In the genomic region with DNA sequence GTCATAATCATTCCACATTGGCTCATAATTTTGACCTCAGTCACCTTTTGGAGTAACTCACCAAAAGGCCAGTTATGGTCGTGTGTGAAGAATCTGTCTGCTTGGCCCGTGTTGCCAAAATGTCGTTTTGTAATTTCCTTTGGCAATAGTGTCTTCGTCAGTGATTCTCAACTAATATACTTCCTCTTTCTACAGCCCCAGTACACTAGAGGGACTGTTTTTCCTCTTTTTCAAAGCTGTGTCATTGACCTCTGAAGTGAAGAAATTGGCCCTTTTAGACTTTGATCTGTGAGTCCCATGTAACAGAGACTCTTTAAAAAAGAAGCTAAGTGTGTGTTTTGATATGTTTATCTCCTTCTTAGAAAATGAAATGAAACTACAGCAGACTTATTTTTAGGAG, we compare ENCODE assay signal across 8 cellular contexts. TPM values are rescaled to one million over a fixed set of nuclear protein-coding genes. Genes with fewer than 3 reads are reported as not detected.
DNase-seq lines count a peak whose midpoint lies in the region; ATAC-seq and TF ChIP-seq lines count a peak whose summit lies in the region.

No MANE protein-coding gene starts in this region.

- peaks cover 51% of the 10 kb centered on the region for H3K4me1 Mint-ChIP-seq in activated CD4-positive, alpha-beta T cell treated with anti-CD3 and anti-CD28 coated beads, Interleukin-2, amount 10 ng/mL, durations not matched to agents 7 days and 5 days
- peaks cover 41% of the 10 kb centered on the region for H3K4me1 Mint-ChIP-seq in activated CD4-positive, alpha-beta T cell treated with anti-CD3 and anti-CD28 coated beads, Interleukin-2, amount 10 ng/mL, durations not matched to agents 24 days and 14 days
- H3K4me1 Mint-ChIP-seq in effector memory CD8-positive, alpha-beta T cell (ENCODE audit: low read depth in 2 of 2), result peaks cover 59 to 60% of the 10 kb centered on the region in 2 donors
- peaks cover 67 to 75% of the 10 kb centered on the region in 2 donors for H3K4me1 Mint-ChIP-seq in natural killer cell treated with Interleukin-12 subunit alpha and Interleukin-12 subunit beta and Interleukin-15 and Interleukin-18, amount 100 ng/mL, for 72 hours (ENCODE audit: low read depth in 2 of 2)

- H3K4me3 Mint-ChIP-seq in activated CD4-positive, alpha-beta T cell treated with anti-CD3 and anti-CD28 coated beads, Interleukin-2, amount 10 ng/mL, durations not matched to agents 7 days and 5 days, result no peak overlapping the region
- no peak overlapping the region for H3K4me3 Mint-ChIP-seq in activated CD4-positive, alpha-beta T cell treated with anti-CD3 and anti-CD28 coated beads, Interleukin-2, amount 10 ng/mL, durations not matched to agents 24 days and 14 days
- H3K4me3 Mint-ChIP-seq in effector memory CD8-positive, alpha-beta T cell, result peak overlapping the region; percentile 36 to 57
- peak overlapping the region; percentile 70 for H3K4me3 Mint-ChIP-seq in natural killer cell treated with Interleukin-12 subunit alpha and Interleukin-12 subunit beta and Interleukin-15 and Interleukin-18, amount 100 ng/mL, for 72 hours

- H3K9me3 ChIP-seq in OCI-LY1 (ENCODE audit: low read length), result no peaks in the 10 kb centered on the region

- peaks cover 33% of the 10 kb centered on the region for H3K4me1 ChIP-seq in OCI-LY1 (ENCODE audit: insufficient read depth, low read length, severe bottlenecking)

- CTCF ChIA-PET in activated CD4-positive, alpha-beta T cell treated with anti-CD3 and anti-CD28 coated beads, Interleukin-2, amount 10 ng/mL, durations not matched to agents 7 days and 5 days (lab: Charles Lee), result interaction anchor here (1.0 kb wide), 1 partner anchor 22 kb away, joined by 3 read pairs; no protein-coding TSS in a partner anchor

- no peaks in the 10 kb centered on the region for H3K79me2 ChIP-seq in OCI-LY1 (ENCODE audit: insufficient read depth, low read length)

- H3K27me3 Mint-ChIP-seq in activated CD4-positive, alpha-beta T cell treated with anti-CD3 and anti-CD28 coated beads, Interleukin-2, amount 10 ng/mL, durations not matched to agents 7 days and 5 days, result peaks cover 17% of the 10 kb centered on the region
- H3K27me3 Mint-ChIP-seq in activated CD4-positive, alpha-beta T cell treated with anti-CD3 and anti-CD28 coated beads, Interleukin-2, amount 10 ng/mL, durations not matched to agents 24 days and 14 days, result peaks cover 34% of the 10 kb centered on the region
- H3K27me3 Mint-ChIP-seq in effector memory CD8-positive, alpha-beta T cell, result no peaks in the 10 kb centered on the region
- H3K27me3 Mint-ChIP-seq in natural killer cell treated with Interleukin-12 subunit alpha and Interleukin-12 subunit beta and Interleukin-15 and Interleukin-18, amount 100 ng/mL, for 72 hours, result no peaks in the 10 kb centered on the region

- peak; percentile 30; the same call in 1 of the 2 replicates for TF ChIP-seq CTCF in OCI-LY1 (IDR thresholded peaks at IDR 0.05; ENCODE audit: low read length)

- no peaks in the 10 kb centered on the region for H3K27me3 ChIP-seq in OCI-LY1 (ENCODE audit: insufficient read depth, low read length)

- H3K4me2 ChIP-seq in OCI-LY1 (ENCODE audit: low read length), result peak overlapping the region; percentile 10

- POLR2A ChIA-PET in activated CD4-positive, alpha-beta T cell treated with anti-CD3 and anti-CD28 coated beads, Interleukin-2, amount 10 ng/mL, durations not matched to agents 7 days and 5 days (lab: Charles Lee), result no interaction called here

- intact Hi-C loops in activated CD4-positive, alpha-beta T cell treated with anti-CD3 and anti-CD28 coated beads, Interleukin-2, amount 10 ng/mL, durations not matched to agents 24 days and 14 days (cut with micrococcal nuclease), result loop anchor here (2.0 kb wide), 1 partner anchor 65 kb away; no protein-coding TSS in a partner anchor

- no peak for DNase-seq in activated CD4-positive, alpha-beta T cell treated with anti-CD3 and anti-CD28 coated beads, Interleukin-2, amount 10 ng/mL, durations not matched to agents 7 days and 5 days
- DNase-seq in activated CD4-positive, alpha-beta T cell treated with anti-CD3 and anti-CD28 coated beads, Interleukin-2, amount 10 ng/mL, durations not matched to agents 24 days and 14 days, result no peak
- no peak for DNase-seq in effector memory CD8-positive, alpha-beta T cell
- DNase-seq in natural killer cell treated with Interleukin-12 subunit alpha and Interleukin-12 subunit beta and Interleukin-15 and Interleukin-18, amount 100 ng/mL, for 72 hours (ENCODE audit: low spot score), result peak; percentile 63
- DNase-seq in T-helper 1 cell (no peak), DMS114 treated with DMSO at 0.1 percent for 48 hours (lab: John Stamatoyannopoulos, UW; ENCODE audit: unreplicated experiment) (no peak), HPDE6-E6E7 (ENCODE audit: extremely low spot score) (no peak)

- no peak overlapping the region for H3K4me3 ChIP-seq in OCI-LY1 (ENCODE audit: low read depth, low read length, poor library complexity, severe bottlenecking)

- peaks cover 50% of the 10 kb centered on the region for H3K36me3 Mint-ChIP-seq in activated CD4-positive, alpha-beta T cell treated with anti-CD3 and anti-CD28 coated beads, Interleukin-2, amount 10 ng/mL, durations not matched to agents 7 days and 5 days (ENCODE audit: low read depth)
- peaks cover 34% of the 10 kb centered on the region for H3K36me3 Mint-ChIP-seq in activated CD4-positive, alpha-beta T cell treated with anti-CD3 and anti-CD28 coated beads, Interleukin-2, amount 10 ng/mL, durations not matched to agents 24 days and 14 days (ENCODE audit: low read depth)
- peaks cover 46% of the 10 kb centered on the region for H3K36me3 Mint-ChIP-seq in effector memory CD8-positive, alpha-beta T cell (ENCODE audit: insufficient read depth)
- H3K36me3 Mint-ChIP-seq in natural killer cell treated with Interleukin-12 subunit alpha and Interleukin-12 subunit beta and Interleukin-15 and Interleukin-18, amount 100 ng/mL, for 72 hours, result peaks cover 8% of the 10 kb centered on the region

- ATAC-seq in effector memory CD8-positive, alpha-beta T cell (replicated peaks), result peak; percentile 33
- ATAC-seq in natural killer cell treated with Interleukin-12 subunit alpha and Interleukin-12 subunit beta and Interleukin-15 and Interleukin-18, amount 100 ng/mL, for 72 hours, result peak; percentile 56 to 76

- peak overlapping the region; percentile 52 for H3K27ac ChIP-seq in OCI-LY1 (ENCODE audit: low read depth, low read length, poor library complexity, severe bottlenecking)

- H2AFZ ChIP-seq in OCI-LY1 (ENCODE audit: low read length), result no peak overlapping the region

- no peaks in the 10 kb centered on the region for H3K9me3 Mint-ChIP-seq in activated CD4-positive, alpha-beta T cell treated with anti-CD3 and anti-CD28 coated beads, Interleukin-2, amount 10 ng/mL, durations not matched to agents 7 days and 5 days
- H3K9me3 Mint-ChIP-seq in activated CD4-positive, alpha-beta T cell treated with anti-CD3 and anti-CD28 coated beads, Interleukin-2, amount 10 ng/mL, durations not matched to agents 24 days and 14 days, result no peaks in the 10 kb centered on the region
- H3K9me3 Mint-ChIP-seq in effector memory CD8-positive, alpha-beta T cell, result no peaks in the 10 kb centered on the region
- no peaks in the 10 kb centered on the region for H3K9me3 Mint-ChIP-seq in natural killer cell treated with Interleukin-12 subunit alpha and Interleukin-12 subunit beta and Interleukin-15 and Interleukin-18, amount 100 ng/mL, for 72 hours

- no peaks in the 10 kb centered on the region for H4K20me1 ChIP-seq in OCI-LY1 (ENCODE audit: insufficient read depth, low read length)

- no peak overlapping the region for H3K9ac ChIP-seq in OCI-LY1 (ENCODE audit: low read length)

- H3K36me3 ChIP-seq in OCI-LY1 (ENCODE audit: insufficient read depth, low read length), result peaks cover 47% of the 10 kb centered on the region

- peak overlapping the region; percentile 48 for H3K27ac Mint-ChIP-seq in activated CD4-positive, alpha-beta T cell treated with anti-CD3 and anti-CD28 coated beads, Interleukin-2, amount 10 ng/mL, durations not matched to agents 7 days and 5 days
- H3K27ac Mint-ChIP-seq in activated CD4-positive, alpha-beta T cell treated with anti-CD3 and anti-CD28 coated beads, Interleukin-2, amount 10 ng/mL, durations not matched to agents 24 days and 14 days, result no peak overlapping the region
- peak overlapping the region; percentile 61 to 90 for H3K27ac Mint-ChIP-seq in effector memory CD8-positive, alpha-beta T cell
- H3K27ac Mint-ChIP-seq in natural killer cell treated with Interleukin-12 subunit alpha and Interleukin-12 subunit beta and Interleukin-15 and Interleukin-18, amount 100 ng/mL, for 72 hours, result peak overlapping the region; percentile 71 to 80

- peaks cover 11% of the 10 kb centered on the region for H3F3A ChIP-seq in OCI-LY1 (ENCODE audit: insufficient read depth, low read length)

- no peaks in the 10 kb centered on the region for H3K9me2 ChIP-seq in OCI-LY1 (ENCODE audit: low read depth, low read length)

RNA-seq across cellular contexts. Expression of a gene that starts 5.2 kb away (rescaled TPM):
- 10 to 100 TPM; 11.2 to 12.8 TPM for total RNA-seq in activated CD4-positive, alpha-beta T cell treated with anti-CD3 and anti-CD28 coated beads, Interleukin-2, amount 10 ng/mL, durations not matched to agents 7 days and 5 days
- total RNA-seq in activated CD4-positive, alpha-beta T cell treated with anti-CD3 and anti-CD28 coated beads, Interleukin-2, amount 10 ng/mL, durations not matched to agents 24 days and 14 days, result 5.9 TPM in 2 replicates
- total RNA-seq in natural killer cell treated with Interleukin-12 subunit alpha and Interleukin-12 subunit beta and Interleukin-15 and Interleukin-18, amount 100 ng/mL, for 72 hours, result 10 to 100 TPM; 17.8 to 20.6 TPM

Comparison
In these comparisons a context has a peak if more than half of its experiments do, and no peak if none do; other contexts are left out.
1. H3K4me3 Mint-ChIP-seq: peak in effector memory CD8-positive, alpha-beta T cell (2 of 2) and natural killer cell treated with Interleukin-12 subunit alpha and Interleukin-12 subunit beta and Interleukin-15 and Interleukin-18, amount 100 ng/mL, for 72 hours (single experiment); none in activated CD4-positive, alpha-beta T cell treated with anti-CD3 and anti-CD28 coated beads, Interleukin-2, amount 10 ng/mL, durations not matched to agents 7 days and 5 days (single experiment) and activated CD4-positive, alpha-beta T cell treated with anti-CD3 and anti-CD28 coated beads, Interleukin-2, amount 10 ng/mL, durations not matched to agents 24 days and 14 days (single experiment).